ENCODE assay signal across 19 cellular contexts in the genomic region with DNA sequence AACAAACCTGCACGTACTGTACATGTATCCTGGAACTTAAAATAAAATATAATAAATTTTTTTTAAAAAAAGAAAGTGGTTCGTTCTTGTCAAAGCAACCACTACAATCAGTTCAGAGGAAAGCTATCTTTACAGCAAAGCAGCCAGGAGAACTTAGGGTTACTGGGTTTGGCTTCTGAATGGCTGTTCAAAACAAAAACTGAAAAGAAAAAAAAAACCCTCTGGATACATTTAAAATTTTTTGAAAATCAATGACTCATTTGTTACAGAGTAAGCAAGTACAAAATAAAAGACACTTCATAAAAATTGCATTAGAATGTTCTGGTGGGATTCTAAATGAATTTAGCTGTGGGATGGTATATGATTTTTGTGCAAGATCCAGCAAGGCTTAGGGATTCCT. TPM values are rescaled to one million over a fixed set of nuclear protein-coding genes. Genes with fewer than 3 reads are reported as not detected.
DNase-seq lines count a peak whose midpoint lies in the region; ATAC-seq and TF ChIP-seq lines count a peak whose summit lies in the region.
"Had no signal": no experiment of that assay in that cellular context is flagged by ENCODE, and none has a peak within 500 bp of the region (broad histone marks: within the 10 kb centered on the region; RNA-seq: fewer than 3 reads in every experiment).

No MANE protein-coding gene starts in this region.

- H3K79me1 ChIP-seq in mesendoderm (ENCODE audit: low read length) = no peaks in the 10 kb centered on the region

- no peak overlapping the region for H2AK5ac ChIP-seq in mesendoderm (ENCODE audit: low read length)

- no peak overlapping the region for H2BK120ac ChIP-seq in mesendoderm (ENCODE audit: low read depth, low read length)

- H3K18ac ChIP-seq in mesendoderm (ENCODE audit: low read length) = no peak overlapping the region

- no peak overlapping the region for H2BK15ac ChIP-seq in mesendoderm (replicated peaks; ENCODE audit: low read depth)

- H2BK5ac ChIP-seq in mesendoderm (ENCODE audit: low read length) = no peak overlapping the region

- no peak overlapping the region for H4K8ac ChIP-seq in mesendoderm (ENCODE audit: low read depth, low read length)

- WGBS in mesendoderm (ENCODE audit: extremely low coverage, insufficient coverage, low lambda C conversion rate) = no CpG with 5 or more reads among the region's 2 CpGs

- no peak for ATAC-seq in Right ventricle myocardium inferior

- H3K9ac ChIP-seq in mesendoderm (ENCODE audit: low read length) = no peak overlapping the region

- no peak for TF ChIP-seq POLR2A in vagina (IDR thresholded peaks at IDR 0.05)

- no peaks in the 10 kb centered on the region for H4K20me1 ChIP-seq in osteoblast (ENCODE audit: insufficient read depth, low read length)

- H3K4ac ChIP-seq in mesendoderm (ENCODE audit: low read depth, low read length) = no peak overlapping the region

- H3K27ac ChIP-seq in left ventricle myocardium inferior (replicated peaks) (peak overlapping the region; percentile 47), dorsolateral prefrontal cortex (peak overlapping the region in 42 of 59 donors; percentile 1 to 75 (median 41)), osteoblast (ENCODE audit: low read depth, low read length) (peak overlapping the region; percentile 72), vagina (peak overlapping the region; percentile 16), mesendoderm (ENCODE audit: low read depth, low read length) (no peak overlapping the region)
- H3K27ac ChIP-seq in effector memory CD4-positive, alpha-beta T cell (ENCODE audit: insufficient read depth, low read length, poor library complexity, severe bottlenecking) = no peak overlapping the region

- H3K36me3 ChIP-seq in left ventricle myocardium inferior (no peaks in the 10 kb centered on the region), osteoblast (ENCODE audit: insufficient read depth, low read length) (no peaks in the 10 kb centered on the region), vagina (no peaks in the 10 kb centered on the region), mesendoderm (ENCODE audit: control insufficient read depth, insufficient read depth, low read length) (no peaks in the 10 kb centered on the region)
- H3K36me3 ChIP-seq in effector memory CD4-positive, alpha-beta T cell (ENCODE audit: control insufficient read depth, insufficient read depth, low read length) = no peaks in the 10 kb centered on the region

- no peak overlapping the region for H4K5ac ChIP-seq in mesendoderm (ENCODE audit: low read length)

- intact Hi-C loops in left ventricle myocardium inferior (cut with micrococcal nuclease) (no loop called here), Right ventricle myocardium inferior (cut with DNase I) (no loop called here), dorsolateral prefrontal cortex (cut with DNase I) (no loop called here), vagina (cut with DNase I) (no loop called here)

- H3K9me3 ChIP-seq in left ventricle myocardium inferior (replicated peaks) = no peaks in the 10 kb centered on the region
- no peaks in the 10 kb centered on the region for H3K9me3 ChIP-seq in osteoblast (ENCODE audit: low read depth, low read length)
- H3K9me3 ChIP-seq in vagina = no peaks in the 10 kb centered on the region
- H3K9me3 ChIP-seq in effector memory CD4-positive, alpha-beta T cell (ENCODE audit: control insufficient read depth, low read length) = no peaks in the 10 kb centered on the region

- H3K4me2 ChIP-seq in osteoblast (ENCODE audit: insufficient read depth, low read length) = peak overlapping the region; percentile 66
- no peak overlapping the region for H3K4me2 ChIP-seq in mesendoderm (ENCODE audit: low read length)
- H3K4me2 ChIP-seq: GM23338 had no signal

- H3K4me3 ChIP-seq in left ventricle myocardium inferior (no peak overlapping the region), dorsolateral prefrontal cortex (peak overlapping the region in 2 of 59 donors; percentile 20 to 22), osteoblast (ENCODE audit: insufficient read depth, low read length) (no peak overlapping the region), vagina (no peak overlapping the region), mesendoderm (ENCODE audit: low read length) (no peak overlapping the region)
- H3K4me3 ChIP-seq in effector memory CD4-positive, alpha-beta T cell (ENCODE audit: insufficient read depth, low read depth, low read length, poor library complexity, severe bottlenecking) = no peak overlapping the region
- H3K4me3 ChIP-seq: GM23338 had no signal

- H2AFZ ChIP-seq in osteoblast (ENCODE audit: low read length) = no peak overlapping the region
- H2AFZ ChIP-seq: GM23338 had no signal

- no peaks in the 10 kb centered on the region for H3K27me3 ChIP-seq in left ventricle myocardium inferior (ENCODE audit: low read depth)
- H3K27me3 ChIP-seq in dorsolateral prefrontal cortex = no peaks in the 10 kb centered on the region
- no peaks in the 10 kb centered on the region for H3K27me3 ChIP-seq in osteoblast (ENCODE audit: insufficient read depth, low read length)
- H3K27me3 ChIP-seq in vagina = no peaks in the 10 kb centered on the region
- no peaks in the 10 kb centered on the region for H3K27me3 ChIP-seq in mesendoderm (ENCODE audit: insufficient read depth, low read length, poor library complexity)
- H3K27me3 ChIP-seq in effector memory CD4-positive, alpha-beta T cell (replicated peaks; ENCODE audit: control insufficient read depth, insufficient read depth, low read length, poor library complexity, severe bottlenecking) = no peaks in the 10 kb centered on the region

- no peak for TF ChIP-seq CTCF in left ventricle myocardium inferior (IDR thresholded peaks at IDR 0.05; ENCODE audit: borderline replicate concordance)
- no peak for TF ChIP-seq CTCF in dorsolateral prefrontal cortex (IDR thresholded peaks at IDR 0.05 in 54 of 56, conservative IDR thresholded peaks at IDR 0.05 in 2 of 56; ENCODE audit: low read depth in 1 of 56, partially characterized antibody in 56 of 56)
- TF ChIP-seq CTCF in osteoblast (IDR thresholded peaks at IDR 0.05; ENCODE audit: extremely low read depth, low read depth, low read length) = no peak
- no peak for TF ChIP-seq CTCF in vagina (IDR thresholded peaks at IDR 0.05)

- H3K56ac ChIP-seq in mesendoderm (ENCODE audit: low read length) = no peak overlapping the region

- H3K23ac ChIP-seq in mesendoderm (ENCODE audit: low read length) = no peak overlapping the region

- H3K4me1 ChIP-seq in left ventricle myocardium inferior (peaks cover 28% of the 10 kb centered on the region), osteoblast (ENCODE audit: insufficient read depth, low read length) (peaks cover 62% of the 10 kb centered on the region), vagina (peaks cover 5% of the 10 kb centered on the region), mesendoderm (ENCODE audit: control insufficient read depth, low read depth, low read length) (no peaks in the 10 kb centered on the region)
- H3K4me1 ChIP-seq in effector memory CD4-positive, alpha-beta T cell (ENCODE audit: control insufficient read depth, insufficient read depth, low read length, poor library complexity, severe bottlenecking) = no peaks in the 10 kb centered on the region

- no peaks in the 10 kb centered on the region for H3K79me2 ChIP-seq in osteoblast (ENCODE audit: insufficient read depth, low read length)
- no peaks in the 10 kb centered on the region for H3K79me2 ChIP-seq in mesendoderm (ENCODE audit: control insufficient read depth, insufficient read depth, low read length)

- DNase-seq in left ventricle myocardium inferior (no peak), Right ventricle myocardium inferior (ENCODE audit: missing footprints) (no peak), dorsolateral prefrontal cortex (no peak), osteoblast (ENCODE audit: insufficient read length, low spot score, missing footprints) (no peak), vagina (ENCODE audit: extremely low spot score in 2 of 2) (no peak), mesendoderm (no peak), amygdala (lab: John Stamatoyannopoulos, UW) (no peak)
- no peak for DNase-seq in effector memory CD4-positive, alpha-beta T cell
- DNase-seq: 8988T, COR-L47, GDM1, KG1, NCI-H1417, NCI-H187 treated with DMSO at 0.1 percent for 48 hours, NCI-H2227 treated with DMSO at 0.1 percent for 48 hours, NCI-H510A treated with DMSO at 0.1 percent for 48 hours, NCI-H774, Right ventricle myocardium superior had no signal

RNA-seq across cellular contexts. Expression of a gene that starts 28.6 kb away (rescaled TPM):
- total RNA-seq in left ventricle myocardium inferior (113 TPM), Right ventricle myocardium inferior (121 TPM), dorsolateral prefrontal cortex (100 to 1,000 TPM; 171 to 457 (median 267) TPM), osteoblast (439 and 1,018 TPM in 2 replicates), vagina (114 TPM)
- 46.8 TPM for polyA plus RNA-seq in mesendoderm (2013, experiment 1 of 2)
- 50.0 TPM for polyA plus RNA-seq in mesendoderm (2013, experiment 2 of 2)

RNA-seq across cellular contexts. Expression of a gene that starts 55.9 kb away (rescaled TPM):
- total RNA-seq in left ventricle myocardium inferior (35.7 TPM), Right ventricle myocardium inferior (43.6 TPM), dorsolateral prefrontal cortex (10 to 100 TPM; 42.7 to 96.7 (median 63.5) TPM), osteoblast (123 and 140 TPM in 2 replicates), vagina (90.4 TPM)
- polyA plus RNA-seq in mesendoderm (2013, experiment 1 of 2) = 25.4 TPM
- 26.0 TPM for polyA plus RNA-seq in mesendoderm (2013, experiment 2 of 2)

Comparison
In these comparisons a context has a peak if more than half of its experiments do, and no peak if none do; other contexts are left out.
1. H3K27ac ChIP-seq: peak in left ventricle myocardium inferior (single experiment), dorsolateral prefrontal cortex (42 of 59), osteoblast (single experiment) and vagina (single experiment); none in mesendoderm (single experiment) and effector memory CD4-positive, alpha-beta T cell (single experiment).